In the genomic region with DNA sequence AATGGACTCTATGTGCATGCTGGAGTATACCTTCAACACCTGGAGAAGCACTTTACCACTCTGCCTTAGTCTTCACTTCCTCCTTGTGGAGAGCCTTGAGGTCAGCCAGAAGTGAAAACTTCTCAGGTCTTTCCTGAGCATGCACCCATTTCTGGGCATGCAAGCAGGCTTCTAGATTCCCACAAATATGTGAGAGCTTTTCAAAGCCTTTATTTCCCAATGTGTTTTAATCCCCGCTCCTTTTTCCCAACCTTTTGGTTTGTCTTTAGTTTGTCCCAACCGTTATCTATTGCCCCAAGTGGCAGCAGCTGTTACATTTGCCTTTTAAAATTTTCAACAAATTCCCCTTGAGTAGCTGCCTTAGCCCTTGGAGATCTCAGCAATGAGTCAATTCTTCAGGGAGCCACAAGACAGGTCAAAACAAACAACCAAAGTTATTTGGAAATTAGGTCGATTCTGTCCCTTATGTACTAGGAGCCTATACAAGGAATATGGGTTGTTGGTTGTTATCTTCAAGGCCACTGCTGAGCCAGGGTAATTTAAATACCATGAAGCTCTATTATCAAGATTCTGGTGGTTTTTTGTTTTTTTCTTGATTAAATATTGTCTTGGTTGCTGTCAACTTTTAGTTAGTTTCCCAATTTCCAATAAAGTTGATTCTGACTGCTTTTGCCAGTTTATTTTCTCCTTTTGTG, we compare ENCODE assay signal across 19 cellular contexts. TPM values are rescaled to one million over a fixed set of nuclear protein-coding genes. Genes with fewer than 3 reads are reported as not detected.
A peak's percentile ranks its signal among the peaks of the same experiment; 100 is the strongest.
DNase-seq lines count a peak whose midpoint lies in the region; ATAC-seq and TF ChIP-seq lines count a peak whose summit lies in the region.
"Had no signal": no experiment of that assay in that cellular context is flagged by ENCODE, and none has a peak within 500 bp of the region (broad histone marks: within the 10 kb centered on the region; RNA-seq: fewer than 3 reads in every experiment).

No MANE protein-coding gene starts in this region.

- POLR2A ChIA-PET in Panc1 (lab: Charles Lee): no interaction called here

- no peak overlapping the region for H3K27ac ChIP-seq in right cardiac atrium (ENCODE audit: low read length)
- peak overlapping the region; percentile 68; the same call in 1 of the 2 replicates for H3K27ac ChIP-seq in Panc1 (ENCODE audit: low read length)
- no peak overlapping the region for H3K27ac ChIP-seq in testis
- H3K27ac ChIP-seq: neural progenitor cell had no signal

- peaks cover 17% of the 10 kb centered on the region for H3K9me3 Mint-ChIP-seq in stimulated activated memory B cell treated with anti-CD40 and anti-IgM and Interleukin-4, amounts not matched to agents 10 μg/mL and 1 μg/mL and 100 μg/mL, for 72 hours

- no peak overlapping the region for H3K4me3 Mint-ChIP-seq in stimulated activated memory B cell treated with anti-CD40 and anti-IgM and Interleukin-4, amounts not matched to agents 10 μg/mL and 1 μg/mL and 100 μg/mL, for 72 hours
- H3K4me3 Mint-ChIP-seq: activated CD8-positive, alpha-beta T cell treated with anti-CD3 and anti-CD28 coated beads, Interleukin-2, amount 10 ng/mL, durations not matched to agents 7 days and 5 days; CD8-positive, alpha-beta memory T cell; neural progenitor cell had no signal

- H3K36me3 Mint-ChIP-seq in stimulated activated memory B cell treated with anti-CD40 and anti-IgM and Interleukin-4, amounts not matched to agents 10 μg/mL and 1 μg/mL and 100 μg/mL, for 72 hours: peaks cover 10% of the 10 kb centered on the region

- BruUV-seq in Panc1 (replicated peaks; lab: Mats Ljungman, UMichigan): no TSS peak

- peaks cover 6% of the 10 kb centered on the region for H3K4me1 ChIP-seq in right cardiac atrium (ENCODE audit: control insufficient read depth, insufficient read depth, low read length)
- peaks cover 4% of the 10 kb centered on the region; the same call in 1 of the 2 replicates for H3K4me1 ChIP-seq in Panc1 (ENCODE audit: control insufficient read depth, insufficient read depth, low read length)
- H3K4me1 ChIP-seq in testis: peaks cover 10% of the 10 kb centered on the region

- peaks cover 49% of the 10 kb centered on the region for H3K27me3 Mint-ChIP-seq in stimulated activated memory B cell treated with anti-CD40 and anti-IgM and Interleukin-4, amounts not matched to agents 10 μg/mL and 1 μg/mL and 100 μg/mL, for 72 hours

- no peak overlapping the region for H3K4me3 ChIP-seq in right cardiac atrium (ENCODE audit: low read length)
- no peak overlapping the region for H3K4me3 ChIP-seq in Panc1 (ENCODE audit: low read depth in 2 of 2, low read length in 2 of 2)
- H3K4me3 ChIP-seq in epithelial cell of esophagus (ENCODE audit: low read length): no peak overlapping the region
- H3K4me3 ChIP-seq in testis: no peak overlapping the region
- H3K4me3 ChIP-seq: esophagus squamous epithelium, neural progenitor cell had no signal

- H3K27me3 ChIP-seq in right cardiac atrium (ENCODE audit: control insufficient read depth, insufficient read depth): no peaks in the 10 kb centered on the region
- no peaks in the 10 kb centered on the region for H3K27me3 ChIP-seq in Panc1 (ENCODE audit: control insufficient read depth, insufficient read depth, low read length)
- no peaks in the 10 kb centered on the region for H3K27me3 ChIP-seq in testis
- H3K27me3 ChIP-seq: neural progenitor cell had no signal

- CTCF ChIA-PET in Panc1 (lab: Charles Lee): no interaction called here

- peak; percentile 80 for ATAC-seq in left ventricle myocardium superior
- ATAC-seq in right cardiac atrium: no peak
- no peak for ATAC-seq in Panc1
- ATAC-seq in stimulated activated memory B cell treated with anti-CD40 and anti-IgM and Interleukin-4, amounts not matched to agents 10 μg/mL and 1 μg/mL and 100 μg/mL, for 72 hours: no peak
- ATAC-seq: activated CD8-positive, alpha-beta T cell treated with anti-CD3 and anti-CD28 coated beads, Interleukin-2, amount 10 ng/mL, durations not matched to agents 7 days and 5 days; SK-N-SH treated with all-trans-retinoic acid at 6 μM for 48 hours had no signal

- TF ChIP-seq CTCF in Panc1 (IDR thresholded peaks at IDR 0.05) (no peak), epithelial cell of esophagus (IDR thresholded peaks at IDR 0.05; ENCODE audit: insufficient read depth, low read depth, low read length, missing control alignments) (no peak), testis (IDR thresholded peaks at IDR 0.05) (no peak)

- 66% methylated on average over 3 of the region's 3 CpGs for WGBS in right cardiac atrium
- whole genome bisulfite sequencing in testis, 2 donors: 67 to 77% methylated on average over 3 of the region's 3 CpGs

- DNase-seq in left ventricle myocardium superior: no peak
- DNase-seq in right cardiac atrium: no peak
- DNase-seq in Panc1 (ENCODE audit: low read depth, low spot score): no peak
- peak; percentile 32 for DNase-seq in epithelial cell of esophagus (ENCODE audit: low read depth)
- DNase-seq in ureter (ENCODE audit: low spot score): peak; percentile 20
- DNase-seq in testis: no peak
- no peak for DNase-seq in GOT3 (lab: John Stamatoyannopoulos, UW)
- DNase-seq: activated CD8-positive, alpha-beta T cell treated with anti-CD3 and anti-CD28 coated beads, Interleukin-2, amount 10 ng/mL, durations not matched to agents 7 days and 5 days; anterior cingulate cortex; CD8-positive, alpha-beta memory T cell; dermis blood vessel endothelial cell; esophagus squamous epithelium; hippocampal formation; midbrain; NCI-H1694 treated with DMSO at 0.1 percent for 48 hours; NCI-H446 had no signal

- no peak for TF ChIP-seq POLR2A in testis (IDR thresholded peaks at IDR 0.05)

- in situ Hi-C loops in Panc1 (cut with HindIII; ENCODE audit: low pct_unique_long_range_greater_than_20kb, low sequenced_read_pairs): no loop called here

- H3K9me3 ChIP-seq in right cardiac atrium (ENCODE audit: control insufficient read depth, low read length): no peaks in the 10 kb centered on the region
- H3K9me3 ChIP-seq in Panc1 (ENCODE audit: control insufficient read depth, insufficient read depth, low read depth, low read length): peaks cover 17% of the 10 kb centered on the region; the same call in 1 of the 2 replicates
- no peaks in the 10 kb centered on the region for H3K9me3 ChIP-seq in testis

- no peaks in the 10 kb centered on the region for H3K36me3 ChIP-seq in Panc1 (ENCODE audit: control insufficient read depth, insufficient read depth, low read length)
- no peaks in the 10 kb centered on the region for H3K36me3 ChIP-seq in testis (ENCODE audit: low read depth, missing control alignments)
- H3K36me3 ChIP-seq: esophagus squamous epithelium, neural progenitor cell had no signal

- intact Hi-C loops in left ventricle myocardium superior (cut with micrococcal nuclease) (no loop called here), right cardiac atrium (cut with DNase I) (no loop called here), Panc1 (cut with micrococcal nuclease; ENCODE audit: unreplicated experiment) (no loop called here), testis (cut with DNase I; ENCODE audit: low total_unique reads) (no loop called here)

- H3K4me1 Mint-ChIP-seq in stimulated activated memory B cell treated with anti-CD40 and anti-IgM and Interleukin-4, amounts not matched to agents 10 μg/mL and 1 μg/mL and 100 μg/mL, for 72 hours: no peaks in the 10 kb centered on the region
- H3K4me1 Mint-ChIP-seq: CD8-positive, alpha-beta memory T cell had no signal

- H3K27ac Mint-ChIP-seq in stimulated activated memory B cell treated with anti-CD40 and anti-IgM and Interleukin-4, amounts not matched to agents 10 μg/mL and 1 μg/mL and 100 μg/mL, for 72 hours: no peak overlapping the region
- H3K27ac Mint-ChIP-seq: activated CD8-positive, alpha-beta T cell treated with anti-CD3 and anti-CD28 coated beads, Interleukin-2, amount 10 ng/mL, durations not matched to agents 7 days and 5 days; CD8-positive, alpha-beta memory T cell; neural progenitor cell had no signal

RNA-seq across cellular contexts. Expression of gene LSM3, which starts 44.4 kb away (rescaled TPM):
- total RNA-seq in left ventricle myocardium superior (15.7 TPM), right cardiac atrium (10 to 100 TPM; 13.5 to 16.5 (median 15.2) TPM), Panc1 (2021; ENCODE audit: unreplicated experiment) (11.9 TPM), ureter (11.4 TPM), testis (10 to 100 TPM; 13.6 to 14.9 TPM)
- polyA plus RNA-seq in right cardiac atrium (17.8 TPM), testis (ENCODE audit: insufficient read depth, low read depth, low replicate concordance) (21.2 TPM)
- polyA plus RNA-seq in Panc1 (2012; ENCODE audit: insufficient read length): 6.0 TPM

RNA-seq across cellular contexts. Expression of gene XPC, which starts 44.6 kb away (rescaled TPM):
- total RNA-seq in left ventricle myocardium superior (7.9 TPM), right cardiac atrium (10 to 100 TPM; 10.7 to 16.1 (median 14.4) TPM), Panc1 (2021; ENCODE audit: unreplicated experiment) (15.1 TPM), ureter (55.6 TPM), testis (10 to 100 TPM; 48.7 to 54.1 TPM)
- polyA plus RNA-seq in right cardiac atrium (8.8 TPM), testis (ENCODE audit: insufficient read depth, low read depth, low replicate concordance) (25.1 TPM)
- polyA plus RNA-seq in Panc1 (2012; ENCODE audit: insufficient read length): 13.9 TPM

Comparison
In these comparisons a context has a peak if more than half of its experiments do, and no peak if none do; other contexts are left out.
1. DNase-seq: peak in epithelial cell of esophagus (single experiment) and ureter (single experiment); none in left ventricle myocardium superior (single experiment), right cardiac atrium (0 of 3), Panc1 (single experiment), testis (single experiment) and GOT3 (single experiment).